Comparison of ENCODE assay signal across 1 cellular context in genomic region chr12:121797937-121798801, GRCh38.
TF ChIP-seq lines count a peak whose summit lies in the region.

No MANE protein-coding gene starts in this region.

TF ChIP-seq in HEK293, 187 proteins besides CTCF, POLR2A, EP300 and RAD21 (continued from another document and continues in another):
- TF ChIP-seq, protein P1, sequence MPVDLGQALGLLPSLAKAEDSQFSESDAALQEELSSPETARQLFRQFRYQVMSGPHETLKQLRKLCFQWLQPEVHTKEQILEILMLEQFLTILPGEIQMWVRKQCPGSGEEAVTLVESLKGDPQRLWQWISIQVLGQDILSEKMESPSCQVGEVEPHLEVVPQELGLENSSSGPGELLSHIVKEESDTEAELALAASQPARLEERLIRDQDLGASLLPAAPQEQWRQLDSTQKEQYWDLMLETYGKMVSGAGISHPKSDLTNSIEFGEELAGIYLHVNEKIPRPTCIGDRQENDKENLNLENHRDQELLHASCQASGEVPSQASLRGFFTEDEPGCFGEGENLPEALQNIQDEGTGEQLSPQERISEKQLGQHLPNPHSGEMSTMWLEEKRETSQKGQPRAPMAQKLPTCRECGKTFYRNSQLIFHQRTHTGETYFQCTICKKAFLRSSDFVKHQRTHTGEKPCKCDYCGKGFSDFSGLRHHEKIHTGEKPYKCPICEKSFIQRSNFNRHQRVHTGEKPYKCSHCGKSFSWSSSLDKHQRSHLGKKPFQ (tag by site-specific recombination; IDR thresholded peaks at IDR 0.05) = 0 out of 2 replicates have a peak, but pooled peaks have one; percentile 53
- TF ChIP-seq ZNF398 (tag by site-specific recombination; IDR thresholded peaks at IDR 0.05) (peak; percentile 78), KLF16 (tag by site-specific recombination; IDR thresholded peaks at IDR 0.05) (peak; percentile 92), BCL6B (tag by site-specific recombination; IDR thresholded peaks at IDR 0.05) (no peak), ZNF658 (tag by site-specific recombination; IDR thresholded peaks at IDR 0.05) (no peak), BCL11B (tag by site-specific recombination; IDR thresholded peaks at IDR 0.05; ENCODE audit: low read depth) (peak; percentile 84), ZNF660 (tag by site-specific recombination; IDR thresholded peaks at IDR 0.05) (no peak), OVOL3 (tag by site-specific recombination; IDR thresholded peaks at IDR 0.05) (no peak), ZNF248 (tag by site-specific recombination; IDR thresholded peaks at IDR 0.05) (no peak), KLF7 (tag by site-specific recombination; IDR thresholded peaks at IDR 0.05; ENCODE audit: borderline replicate concordance) (peak; percentile 98; the same call in 1 of the 2 replicates), ZNF146 (tag by site-specific recombination; IDR thresholded peaks at IDR 0.05) (no peak), ZNF10 (tag by site-specific recombination; IDR thresholded peaks at IDR 0.05) (no peak), ZNF654 (tag by site-specific recombination; IDR thresholded peaks at IDR 0.05; ENCODE audit: low read depth) (no peak), ZNF701 (tag by site-specific recombination; IDR thresholded peaks at IDR 0.05) (no peak), ZNF645 (tag by site-specific recombination; IDR thresholded peaks at IDR 0.05) (no peak), ZNF513 (tag by site-specific recombination; IDR thresholded peaks at IDR 0.05) (no peak), YY1 (tag by site-specific recombination; IDR thresholded peaks at IDR 0.05) (no peak), KLF10 (tag by site-specific recombination; IDR thresholded peaks at IDR 0.05) (peak; percentile 88), ZNF223 (tag by site-specific recombination; IDR thresholded peaks at IDR 0.05) (no peak), ZBTB48 (tag by site-specific recombination; IDR thresholded peaks at IDR 0.05) (peak; percentile 96), ZNF561 (tag by site-specific recombination; IDR thresholded peaks at IDR 0.05; ENCODE audit: borderline replicate concordance) (peak; percentile 26; the same call in 1 of the 2 replicates), KLF1 (tag by site-specific recombination; IDR thresholded peaks at IDR 0.05) (peak; percentile 99), ZNF747 (tag by site-specific recombination; IDR thresholded peaks at IDR 0.05) (no peak), ZBTB17 (tag by site-specific recombination; IDR thresholded peaks at IDR 0.05) (no peak; the same call in 1 of the 2 replicates), FEZF1 (tag by site-specific recombination; IDR thresholded peaks at IDR 0.05) (peak; percentile 85), ZNF629 (tag by site-specific recombination; IDR thresholded peaks at IDR 0.05) (peak; percentile 55), ZNF394 (tag by site-specific recombination; IDR thresholded peaks at IDR 0.05; ENCODE audit: borderline replicate concordance) (peak; percentile 49; the same call in 1 of the 2 replicates), PRDM1 (tag by site-specific recombination; IDR thresholded peaks at IDR 0.05) (peak; percentile 48; the same call in 1 of the 2 replicates), IKZF3 (tag by site-specific recombination; IDR thresholded peaks at IDR 0.05) (peak; percentile 87)
- TF ChIP-seq, protein P2, sequence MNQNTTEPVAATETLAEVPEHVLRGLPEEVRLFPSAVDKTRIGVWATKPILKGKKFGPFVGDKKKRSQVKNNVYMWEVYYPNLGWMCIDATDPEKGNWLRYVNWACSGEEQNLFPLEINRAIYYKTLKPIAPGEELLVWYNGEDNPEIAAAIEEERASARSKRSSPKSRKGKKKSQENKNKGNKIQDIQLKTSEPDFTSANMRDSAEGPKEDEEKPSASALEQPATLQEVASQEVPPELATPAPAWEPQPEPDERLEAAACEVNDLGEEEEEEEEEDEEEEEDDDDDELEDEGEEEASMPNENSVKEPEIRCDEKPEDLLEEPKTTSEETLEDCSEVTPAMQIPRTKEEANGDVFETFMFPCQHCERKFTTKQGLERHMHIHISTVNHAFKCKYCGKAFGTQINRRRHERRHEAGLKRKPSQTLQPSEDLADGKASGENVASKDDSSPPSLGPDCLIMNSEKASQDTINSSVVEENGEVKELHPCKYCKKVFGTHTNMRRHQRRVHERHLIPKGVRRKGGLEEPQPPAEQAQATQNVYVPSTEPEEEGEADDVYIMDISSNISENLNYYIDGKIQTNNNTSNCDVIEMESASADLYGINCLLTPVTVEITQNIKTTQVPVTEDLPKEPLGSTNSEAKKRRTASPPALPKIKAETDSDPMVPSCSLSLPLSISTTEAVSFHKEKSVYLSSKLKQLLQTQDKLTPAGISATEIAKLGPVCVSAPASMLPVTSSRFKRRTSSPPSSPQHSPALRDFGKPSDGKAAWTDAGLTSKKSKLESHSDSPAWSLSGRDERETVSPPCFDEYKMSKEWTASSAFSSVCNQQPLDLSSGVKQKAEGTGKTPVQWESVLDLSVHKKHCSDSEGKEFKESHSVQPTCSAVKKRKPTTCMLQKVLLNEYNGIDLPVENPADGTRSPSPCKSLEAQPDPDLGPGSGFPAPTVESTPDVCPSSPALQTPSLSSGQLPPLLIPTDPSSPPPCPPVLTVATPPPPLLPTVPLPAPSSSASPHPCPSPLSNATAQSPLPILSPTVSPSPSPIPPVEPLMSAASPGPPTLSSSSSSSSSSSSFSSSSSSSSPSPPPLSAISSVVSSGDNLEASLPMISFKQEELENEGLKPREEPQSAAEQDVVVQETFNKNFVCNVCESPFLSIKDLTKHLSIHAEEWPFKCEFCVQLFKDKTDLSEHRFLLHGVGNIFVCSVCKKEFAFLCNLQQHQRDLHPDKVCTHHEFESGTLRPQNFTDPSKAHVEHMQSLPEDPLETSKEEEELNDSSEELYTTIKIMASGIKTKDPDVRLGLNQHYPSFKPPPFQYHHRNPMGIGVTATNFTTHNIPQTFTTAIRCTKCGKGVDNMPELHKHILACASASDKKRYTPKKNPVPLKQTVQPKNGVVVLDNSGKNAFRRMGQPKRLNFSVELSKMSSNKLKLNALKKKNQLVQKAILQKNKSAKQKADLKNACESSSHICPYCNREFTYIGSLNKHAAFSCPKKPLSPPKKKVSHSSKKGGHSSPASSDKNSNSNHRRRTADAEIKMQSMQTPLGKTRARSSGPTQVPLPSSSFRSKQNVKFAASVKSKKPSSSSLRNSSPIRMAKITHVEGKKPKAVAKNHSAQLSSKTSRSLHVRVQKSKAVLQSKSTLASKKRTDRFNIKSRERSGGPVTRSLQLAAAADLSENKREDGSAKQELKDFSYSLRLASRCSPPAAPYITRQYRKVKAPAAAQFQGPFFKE (tag by site-specific recombination; IDR thresholded peaks at IDR 0.05; ENCODE audit: borderline replicate concordance) = no peak
- TF ChIP-seq, protein P3, sequence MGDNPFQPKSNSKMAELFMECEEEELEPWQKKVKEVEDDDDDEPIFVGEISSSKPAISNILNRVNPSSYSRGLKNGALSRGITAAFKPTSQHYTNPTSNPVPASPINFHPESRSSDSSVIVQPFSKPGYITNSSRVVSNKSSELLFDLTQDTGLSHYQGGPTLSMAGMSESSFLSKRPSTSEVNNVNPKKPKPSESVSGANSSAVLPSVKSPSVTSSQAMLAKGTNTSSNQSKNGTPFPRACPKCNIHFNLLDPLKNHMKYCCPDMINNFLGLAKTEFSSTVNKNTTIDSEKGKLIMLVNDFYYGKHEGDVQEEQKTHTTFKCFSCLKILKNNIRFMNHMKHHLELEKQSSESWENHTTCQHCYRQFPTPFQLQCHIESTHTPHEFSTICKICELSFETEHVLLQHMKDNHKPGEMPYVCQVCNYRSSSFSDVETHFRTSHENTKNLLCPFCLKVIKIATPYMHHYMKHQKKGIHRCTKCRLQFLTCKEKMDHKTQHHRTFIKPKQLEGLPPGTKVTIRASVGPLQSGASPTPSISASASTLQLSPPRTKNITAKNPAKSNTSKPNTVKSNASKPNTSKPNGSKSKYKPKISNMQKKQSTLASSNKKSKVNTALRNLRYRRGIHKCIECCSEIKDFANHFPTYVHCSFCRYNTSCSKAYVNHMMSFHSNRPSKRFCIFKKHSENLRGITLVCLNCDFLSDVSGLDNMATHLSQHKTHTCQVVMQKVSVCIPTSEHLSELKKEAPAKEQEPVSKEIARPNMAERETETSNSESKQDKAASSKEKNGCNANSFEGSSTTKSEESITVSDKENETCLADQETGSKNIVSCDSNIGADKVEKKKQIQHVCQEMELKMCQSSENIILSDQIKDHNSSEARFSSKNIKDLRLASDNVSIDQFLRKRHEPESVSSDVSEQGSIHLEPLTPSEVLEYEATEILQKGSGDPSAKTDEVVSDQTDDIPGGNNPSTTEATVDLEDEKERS (tag by site-specific recombination; IDR thresholded peaks at IDR 0.05) = no peak
- TF ChIP-seq, protein P4, sequence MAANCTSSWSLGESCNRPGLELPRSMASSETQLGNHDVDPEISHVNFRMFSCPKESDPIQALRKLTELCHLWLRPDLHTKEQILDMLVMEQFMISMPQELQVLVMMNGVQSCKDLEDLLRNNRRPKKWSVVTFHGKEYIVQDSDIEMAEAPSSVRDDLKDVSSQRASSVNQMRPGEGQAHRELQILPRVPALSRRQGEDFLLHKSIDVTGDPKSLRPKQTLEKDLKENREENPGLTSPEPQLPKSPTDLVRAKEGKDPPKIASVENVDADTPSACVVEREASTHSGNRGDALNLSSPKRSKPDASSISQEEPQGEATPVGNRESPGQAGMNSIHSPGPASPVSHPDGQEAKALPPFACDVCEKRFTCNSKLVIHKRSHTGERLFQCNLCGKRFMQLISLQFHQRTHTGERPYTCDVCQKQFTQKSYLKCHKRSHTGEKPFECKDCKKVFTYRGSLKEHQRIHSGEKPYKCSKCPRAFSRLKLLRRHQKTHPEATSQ (tag by site-specific recombination; IDR thresholded peaks at IDR 0.05) = no peak; the same call in 1 of the 2 replicates
- TF ChIP-seq, protein P5, sequence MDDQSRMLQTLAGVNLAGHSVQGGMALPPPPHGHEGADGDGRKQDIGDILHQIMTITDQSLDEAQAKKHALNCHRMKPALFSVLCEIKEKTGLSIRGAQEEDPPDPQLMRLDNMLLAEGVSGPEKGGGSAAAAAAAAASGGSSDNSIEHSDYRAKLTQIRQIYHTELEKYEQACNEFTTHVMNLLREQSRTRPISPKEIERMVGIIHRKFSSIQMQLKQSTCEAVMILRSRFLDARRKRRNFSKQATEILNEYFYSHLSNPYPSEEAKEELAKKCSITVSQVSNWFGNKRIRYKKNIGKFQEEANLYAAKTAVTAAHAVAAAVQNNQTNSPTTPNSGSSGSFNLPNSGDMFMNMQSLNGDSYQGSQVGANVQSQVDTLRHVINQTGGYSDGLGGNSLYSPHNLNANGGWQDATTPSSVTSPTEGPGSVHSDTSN (CRISPR knock-in tag; IDR thresholded peaks at IDR 0.05) = peak; percentile 88; the same call in 1 of the 2 replicates
- TF ChIP-seq, protein P6, sequence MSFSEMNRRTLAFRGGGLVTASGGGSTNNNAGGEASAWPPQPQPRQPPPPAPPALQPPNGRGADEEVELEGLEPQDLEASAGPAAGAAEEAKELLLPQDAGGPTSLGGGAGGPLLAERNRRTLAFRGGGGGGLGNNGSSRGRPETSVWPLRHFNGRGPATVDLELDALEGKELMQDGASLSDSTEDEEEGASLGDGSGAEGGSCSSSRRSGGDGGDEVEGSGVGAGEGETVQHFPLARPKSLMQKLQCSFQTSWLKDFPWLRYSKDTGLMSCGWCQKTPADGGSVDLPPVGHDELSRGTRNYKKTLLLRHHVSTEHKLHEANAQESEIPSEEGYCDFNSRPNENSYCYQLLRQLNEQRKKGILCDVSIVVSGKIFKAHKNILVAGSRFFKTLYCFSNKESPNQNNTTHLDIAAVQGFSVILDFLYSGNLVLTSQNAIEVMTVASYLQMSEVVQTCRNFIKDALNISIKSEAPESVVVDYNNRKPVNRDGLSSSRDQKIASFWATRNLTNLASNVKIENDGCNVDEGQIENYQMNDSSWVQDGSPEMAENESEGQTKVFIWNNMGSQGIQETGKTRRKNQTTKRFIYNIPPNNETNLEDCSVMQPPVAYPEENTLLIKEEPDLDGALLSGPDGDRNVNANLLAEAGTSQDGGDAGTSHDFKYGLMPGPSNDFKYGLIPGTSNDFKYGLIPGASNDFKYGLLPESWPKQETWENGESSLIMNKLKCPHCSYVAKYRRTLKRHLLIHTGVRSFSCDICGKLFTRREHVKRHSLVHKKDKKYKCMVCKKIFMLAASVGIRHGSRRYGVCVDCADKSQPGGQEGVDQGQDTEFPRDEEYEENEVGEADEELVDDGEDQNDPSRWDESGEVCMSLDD (tag by site-specific recombination; IDR thresholded peaks at IDR 0.05) = peak; percentile 90
